Comparison of ENCODE assay signal across 7 cellular contexts in genomic region chr7:55254242-55254595, GRCh38.
DNase-seq lines count a peak whose midpoint lies in the region; TF ChIP-seq lines count a peak whose summit lies in the region.

No MANE protein-coding gene starts in this region.

- H3K9me3 ChIP-seq in WERI-Rb-1 (ENCODE audit: severe bottlenecking) (no peaks in the 10 kb centered on the region), iPS-15b (ENCODE audit: control insufficient read depth, insufficient read depth, low read length) (no peaks in the 10 kb centered on the region), smooth muscle cell (replicated peaks; ENCODE audit: low read depth) (no peaks in the 10 kb centered on the region)

- no peak for TF ChIP-seq CTCF in WERI-Rb-1 (IDR thresholded peaks at IDR 0.05; ENCODE audit: low read depth, low read length)
- no peak for TF ChIP-seq CTCF in smooth muscle cell (IDR thresholded peaks at IDR 0.05; ENCODE audit: borderline replicate concordance, insufficient read depth, poor library complexity, severe bottlenecking)

- WGBS in smooth muscle cell (ENCODE audit: low lambda C conversion rate), result 35% methylated on average over 18 of the region's 21 CpGs

- H3F3A ChIP-seq in smooth muscle cell (ENCODE audit: low read depth), result peaks cover 3% of the 10 kb centered on the region

- H3K27ac ChIP-seq in WERI-Rb-1, result no peak overlapping the region
- no peak overlapping the region for H3K27ac ChIP-seq in smooth muscle cell (ENCODE audit: low read depth)

- H3K4me3 ChIP-seq in H7 (ENCODE audit: insufficient read depth, low read depth, low read length) (peak overlapping the region; percentile 58), WERI-Rb-1 (ENCODE audit: low read depth, low read length) (peak overlapping the region; percentile 79), iPS-15b (ENCODE audit: low read depth, low read length) (peak overlapping the region; percentile 63), smooth muscle cell (peak overlapping the region; percentile 75)

- peak overlapping the region; percentile 60 for H3K9ac ChIP-seq in iPS-15b (ENCODE audit: low read depth, low read length)
- no peak overlapping the region for H3K9ac ChIP-seq in smooth muscle cell (ENCODE audit: low read depth)

- peak overlapping the region; percentile 99 for H3K4me2 ChIP-seq in smooth muscle cell

- no peaks in the 10 kb centered on the region for H3K79me2 ChIP-seq in smooth muscle cell (ENCODE audit: low read depth)

- no peaks in the 10 kb centered on the region for H4K20me1 ChIP-seq in smooth muscle cell (ENCODE audit: low read depth)

- H3K36me3 ChIP-seq in H7 (replicated peaks; ENCODE audit: control insufficient read depth, insufficient read depth, low read length) (no peaks in the 10 kb centered on the region), WERI-Rb-1 (no peaks in the 10 kb centered on the region), iPS-15b (ENCODE audit: control insufficient read depth, insufficient read depth, low read length) (no peaks in the 10 kb centered on the region), smooth muscle cell (ENCODE audit: low read depth) (no peaks in the 10 kb centered on the region)

- peak overlapping the region; percentile 95 for H2AFZ ChIP-seq in smooth muscle cell (ENCODE audit: low read depth)

- peak; percentile 74 for DNase-seq in H7
- no peak for DNase-seq in WERI-Rb-1
- DNase-seq in smooth muscle cell (lab: John Stamatoyannopoulos, UW; ENCODE audit: unreplicated experiment), result no peak
- DNase-seq in cerebellar nuclear complex (lab: John Stamatoyannopoulos, UW), result no peak
- DNase-seq in GF-D8 (lab: John Stamatoyannopoulos, UW), result no peak
- DNase-seq in AML-193 (lab: John Stamatoyannopoulos, UW), result no peak

- H3K27me3 ChIP-seq in H7 (ENCODE audit: control insufficient read depth, insufficient read depth, low read length), result peaks cover 31% of the 10 kb centered on the region
- H3K27me3 ChIP-seq in WERI-Rb-1 (ENCODE audit: insufficient read depth, low read depth, severe bottlenecking), result peaks cover 17% of the 10 kb centered on the region
- H3K27me3 ChIP-seq in iPS-15b (ENCODE audit: control insufficient read depth, insufficient read depth, low read length), result peaks cover 54% of the 10 kb centered on the region
- H3K27me3 ChIP-seq in smooth muscle cell (ENCODE audit: low read depth), result peaks cover 5% of the 10 kb centered on the region

- H3K4me1 ChIP-seq in iPS-15b (ENCODE audit: control insufficient read depth, insufficient read depth, low read length), result peaks cover 4% of the 10 kb centered on the region
- peaks cover 5% of the 10 kb centered on the region for H3K4me1 ChIP-seq in smooth muscle cell (ENCODE audit: low read depth)
